9 cellular contexts compared by ENCODE assay signal in genomic region chr2:157479081-157480027, GRCh38. TPM values are rescaled to one million over a fixed set of nuclear protein-coding genes. Genes with fewer than 3 reads are reported as not detected.
DNase-seq lines count a peak whose midpoint lies in the region; ATAC-seq lines count a peak whose summit lies in the region.
"Had no signal": no experiment of that assay in that cellular context is flagged by ENCODE, and none has a peak within 500 bp of the region (broad histone marks: within the 10 kb centered on the region; RNA-seq: fewer than 3 reads in every experiment).

No MANE protein-coding gene starts in this region.

- DNase-seq in Right ventricle myocardium superior (no peak), NCI-H1092 treated with DMSO at 0.1 percent for 48 hours (lab: John Stamatoyannopoulos, UW) (no peak), SK-N-DZ (ENCODE audit: low spot score) (no peak)
- DNase-seq: anterior cingulate cortex had no signal

- intact Hi-C loops in Right ventricle myocardium superior (cut with DNase I): no loop called here

- ATAC-seq in GM18511 (IDR thresholded peaks at IDR 0.05; ENCODE audit: unreplicated experiment) (peak; percentile 37), GM19397 (IDR thresholded peaks at IDR 0.05; ENCODE audit: unreplicated experiment) (peak; percentile 31), HG03439 (IDR thresholded peaks at IDR 0.05; ENCODE audit: unreplicated experiment) (peak; percentile 41), Right ventricle myocardium superior (ENCODE audit: poor library complexity) (peak; percentile 36), HG03135 (IDR thresholded peaks at IDR 0.05; ENCODE audit: unreplicated experiment) (no peak), HG03175 (IDR thresholded peaks at IDR 0.05; ENCODE audit: unreplicated experiment) (no peak)

RNA-seq across cellular contexts. Expression of gene CYTIP, which starts 35.5 kb away (rescaled TPM):
- 1.1 TPM for total RNA-seq in Right ventricle myocardium superior
- polyA plus RNA-seq in SK-N-DZ (2014; cell fraction: cytosol; rRNA removed): not detected in 2 replicates
- polyA plus RNA-seq in SK-N-DZ (2014; cell fraction: nucleus; rRNA removed): not detected in 2 replicates

Comparison
In these comparisons a context has a peak if more than half of its experiments do, and no peak if none do; other contexts are left out.
1. ATAC-seq: peak in GM18511 (single experiment), GM19397 (single experiment), HG03439 (single experiment) and Right ventricle myocardium superior (single experiment); none in HG03135 (single experiment) and HG03175 (single experiment).